Comparison of ENCODE assay signal across 21 cellular contexts in genomic region chr6:153106021-153106420, GRCh38. TPM values are rescaled to one million over a fixed set of nuclear protein-coding genes. Genes with fewer than 3 reads are reported as not detected.
DNase-seq lines count a peak whose midpoint lies in the region; ATAC-seq, FAIRE-seq and TF ChIP-seq lines count a peak whose summit lies in the region.
"Had no signal": no experiment of that assay in that cellular context is flagged by ENCODE, and none has a peak within 500 bp of the region (broad histone marks: within the 10 kb centered on the region; RNA-seq: fewer than 3 reads in every experiment).

No MANE protein-coding gene starts in this region.

- no peaks in the 10 kb centered on the region for H3K36me3 Mint-ChIP-seq in stimulated activated memory B cell treated with anti-CD40 and anti-IgM and Interleukin-4, amounts not matched to agents 10 μg/mL and 1 μg/mL and 100 μg/mL, for 72 hours
- H3K36me3 Mint-ChIP-seq: CD4-positive, CD25-positive, alpha-beta regulatory T cell had no signal

- H3K27me3 Mint-ChIP-seq in stimulated activated memory B cell treated with anti-CD40 and anti-IgM and Interleukin-4, amounts not matched to agents 10 μg/mL and 1 μg/mL and 100 μg/mL, for 72 hours = no peaks in the 10 kb centered on the region
- H3K27me3 Mint-ChIP-seq: CD4-positive, CD25-positive, alpha-beta regulatory T cell had no signal

- no peak for TF ChIP-seq POLR2A in GM12891 (IDR thresholded peaks at IDR 0.05; ENCODE audit: low read depth, low read length)

- ATAC-seq in stimulated activated memory B cell treated with anti-CD40 and anti-IgM and Interleukin-4, amounts not matched to agents 10 μg/mL and 1 μg/mL and 100 μg/mL, for 72 hours = peak; percentile 27
- ATAC-seq: GM23338, HCT116 had no signal

- no peak overlapping the region for H3K4me3 ChIP-seq in mammary epithelial cell (replicated peaks in 1 of 3; ENCODE audit: insufficient read depth in 1 of 3, low read depth in 2 of 3, low read length in 3 of 3)
- no peak overlapping the region for H3K4me3 ChIP-seq in epithelial cell of esophagus (ENCODE audit: low read length)
- H3K4me3 ChIP-seq in WERI-Rb-1 (ENCODE audit: low read depth, low read length) = no peak overlapping the region
- H3K4me3 ChIP-seq: GM23338 had no signal

- no peaks in the 10 kb centered on the region for H3K9me3 Mint-ChIP-seq in stimulated activated memory B cell treated with anti-CD40 and anti-IgM and Interleukin-4, amounts not matched to agents 10 μg/mL and 1 μg/mL and 100 μg/mL, for 72 hours
- H3K9me3 Mint-ChIP-seq: GM23338, HFFc6 had no signal

- no peak overlapping the region for H3K4me3 Mint-ChIP-seq in stimulated activated memory B cell treated with anti-CD40 and anti-IgM and Interleukin-4, amounts not matched to agents 10 μg/mL and 1 μg/mL and 100 μg/mL, for 72 hours
- H3K4me3 Mint-ChIP-seq: CD4-positive, CD25-positive, alpha-beta regulatory T cell; GM23338; HFFc6 had no signal

- no peak overlapping the region for H3K4me2 ChIP-seq in mammary epithelial cell (ENCODE audit: insufficient read depth, low read depth, low read length)
- H3K4me2 ChIP-seq: GM23338 had no signal

- no peaks in the 10 kb centered on the region for H4K20me1 ChIP-seq in mammary epithelial cell (ENCODE audit: insufficient read depth, low read length)

- H3K9me3 ChIP-seq in mammary epithelial cell (replicated peaks; ENCODE audit: insufficient read depth, low read length) = no peaks in the 10 kb centered on the region
- H3K9me3 ChIP-seq in WERI-Rb-1 (ENCODE audit: severe bottlenecking) = no peaks in the 10 kb centered on the region
- H3K9me3 ChIP-seq: BE2C, Caco-2 had no signal

- H3K27ac Mint-ChIP-seq in stimulated activated memory B cell treated with anti-CD40 and anti-IgM and Interleukin-4, amounts not matched to agents 10 μg/mL and 1 μg/mL and 100 μg/mL, for 72 hours = no peak overlapping the region
- H3K27ac Mint-ChIP-seq: GM23338, HFFc6 had no signal

- in situ Hi-C loops in mammary epithelial cell (cut with MboI; ENCODE audit: low sequenced_read_pairs in 2 of 2) = no loop called here

- no peak for DNase-seq in mammary epithelial cell
- peak; percentile 68 for DNase-seq in epithelial cell of esophagus (ENCODE audit: low read depth)
- DNase-seq in putamen (ENCODE audit: low spot score) = no peak
- DNase-seq in WERI-Rb-1 = no peak
- DNase-seq in GM12891 (ENCODE audit: insufficient read length, low spot score) = no peak
- DNase-seq: ACHN; BE2C; C1 segment of cervical spinal cord; Caco-2; CD4-positive, CD25-positive, alpha-beta regulatory T cell; H7; HFFc6 had no signal

- no peaks in the 10 kb centered on the region for H3K4me1 Mint-ChIP-seq in stimulated activated memory B cell treated with anti-CD40 and anti-IgM and Interleukin-4, amounts not matched to agents 10 μg/mL and 1 μg/mL and 100 μg/mL, for 72 hours
- H3K4me1 Mint-ChIP-seq: CD4-positive, CD25-positive, alpha-beta regulatory T cell had no signal

- peaks cover 2% of the 10 kb centered on the region for H3K79me2 ChIP-seq in mammary epithelial cell (ENCODE audit: insufficient read depth, low read length)

- no peak for TF ChIP-seq CTCF in mammary epithelial cell (conservative IDR thresholded peaks at IDR 0.05 in 1 of 2, IDR thresholded peaks at IDR 0.05 in 1 of 2; ENCODE audit: extremely low read depth in 1 of 2, insufficient read depth in 1 of 2, low read depth in 1 of 2, low read length in 2 of 2)
- no peak for TF ChIP-seq CTCF in epithelial cell of esophagus (IDR thresholded peaks at IDR 0.05; ENCODE audit: insufficient read depth, low read depth, low read length, missing control alignments)
- TF ChIP-seq CTCF in WERI-Rb-1 (IDR thresholded peaks at IDR 0.05; ENCODE audit: low read depth, low read length) = no peak

- H3K9ac ChIP-seq in mammary epithelial cell (ENCODE audit: insufficient read depth, low read length) = no peak overlapping the region

- BruUV-seq in mammary epithelial cell (replicated peaks; lab: Mats Ljungman, UMichigan) = TSS peak; percentile 88

- intact Hi-C loops in mammary epithelial cell (cut with micrococcal nuclease) = no loop called here

- H3K36me3 ChIP-seq in mammary epithelial cell (ENCODE audit: insufficient read depth, low read length) (no peaks in the 10 kb centered on the region), WERI-Rb-1 (no peaks in the 10 kb centered on the region)
- H3K36me3 ChIP-seq: BE2C had no signal

- H3K4me1 ChIP-seq in mammary epithelial cell (ENCODE audit: insufficient read depth, low read length) = no peaks in the 10 kb centered on the region
- H3K4me1 ChIP-seq: Caco-2 had no signal

- H2AFZ ChIP-seq in mammary epithelial cell (ENCODE audit: low read depth, low read length) = no peak overlapping the region
- H2AFZ ChIP-seq: GM23338 had no signal

- dilution Hi-C loops in mammary epithelial cell (cut with HindIII; ENCODE audit: low sequenced_read_pairs) = no loop called here

- H3K27ac ChIP-seq in mammary epithelial cell (ENCODE audit: insufficient read depth, low read depth, low read length) = no peak overlapping the region
- no peak overlapping the region for H3K27ac ChIP-seq in WERI-Rb-1
- H3K27ac ChIP-seq: HL-60 had no signal

- CTCF ChIA-PET in mammary epithelial cell (lab: Charles Lee; ENCODE audit: low non-redundant PET) = interaction anchor here (0.7 kb wide), 1 partner anchor 139 kb away, joined by 3 read pairs; no protein-coding TSS in a partner anchor

- no peak for FAIRE-seq in GM12891 (lab: Jason Lieb, UNC)
- FAIRE-seq: A204.1, D721Med, G401.6, GM12892, GM18507 had no signal

- 84% methylated on average over 5 of the region's 5 CpGs for WGBS in mammary epithelial cell (ENCODE audit: low coverage, missing lambda C conversion rate)

- H3K27me3 ChIP-seq in mammary epithelial cell (ENCODE audit: insufficient read depth, low read length) = no peaks in the 10 kb centered on the region
- H3K27me3 ChIP-seq in WERI-Rb-1 (ENCODE audit: insufficient read depth, low read depth, severe bottlenecking) = no peaks in the 10 kb centered on the region
- H3K27me3 ChIP-seq: BE2C had no signal

TF ChIP-seq in GM12891, 5 proteins besides CTCF, POLR2A, EP300 and RAD21:
- TF ChIP-seq POU2F2 (IDR thresholded peaks at IDR 0.05; ENCODE audit: low read depth, low read length) = no peak
- TF ChIP-seq POLR2AphosphoS5 (IDR thresholded peaks at IDR 0.05; ENCODE audit: low read depth, low read length) = no peak
- TF ChIP-seq SPI1 (IDR thresholded peaks at IDR 0.05; ENCODE audit: low read depth, low read length) = no peak
- TF ChIP-seq PAX5 (IDR thresholded peaks at IDR 0.05; ENCODE audit: insufficient read depth, low read length, severe bottlenecking) = no peak
TF ChIP-seq in GM12891: peak in this region for 0.

RNA-seq across cellular contexts. Expression of gene RGS17, which starts 25.1 kb away (rescaled TPM):
- total RNA-seq in mammary epithelial cell = 1 to 10 TPM in 1 of 2 donors, under 1 TPM in 1; 0.50 to 4.1 TPM
- polyA plus RNA-seq in mammary epithelial cell = 3.4 TPM
- 5.3 TPM for polyA minus RNA-seq in mammary epithelial cell
- polyA plus RNA-seq in GM12891 (2012; ENCODE audit: low read depth, missing spikeins) = 0.09 TPM
- total RNA-seq: Caco-2; CD4-positive, CD25-positive, alpha-beta regulatory T cell had no signal
